ENCODE assay signal across 8 cellular contexts in the genomic region with DNA sequence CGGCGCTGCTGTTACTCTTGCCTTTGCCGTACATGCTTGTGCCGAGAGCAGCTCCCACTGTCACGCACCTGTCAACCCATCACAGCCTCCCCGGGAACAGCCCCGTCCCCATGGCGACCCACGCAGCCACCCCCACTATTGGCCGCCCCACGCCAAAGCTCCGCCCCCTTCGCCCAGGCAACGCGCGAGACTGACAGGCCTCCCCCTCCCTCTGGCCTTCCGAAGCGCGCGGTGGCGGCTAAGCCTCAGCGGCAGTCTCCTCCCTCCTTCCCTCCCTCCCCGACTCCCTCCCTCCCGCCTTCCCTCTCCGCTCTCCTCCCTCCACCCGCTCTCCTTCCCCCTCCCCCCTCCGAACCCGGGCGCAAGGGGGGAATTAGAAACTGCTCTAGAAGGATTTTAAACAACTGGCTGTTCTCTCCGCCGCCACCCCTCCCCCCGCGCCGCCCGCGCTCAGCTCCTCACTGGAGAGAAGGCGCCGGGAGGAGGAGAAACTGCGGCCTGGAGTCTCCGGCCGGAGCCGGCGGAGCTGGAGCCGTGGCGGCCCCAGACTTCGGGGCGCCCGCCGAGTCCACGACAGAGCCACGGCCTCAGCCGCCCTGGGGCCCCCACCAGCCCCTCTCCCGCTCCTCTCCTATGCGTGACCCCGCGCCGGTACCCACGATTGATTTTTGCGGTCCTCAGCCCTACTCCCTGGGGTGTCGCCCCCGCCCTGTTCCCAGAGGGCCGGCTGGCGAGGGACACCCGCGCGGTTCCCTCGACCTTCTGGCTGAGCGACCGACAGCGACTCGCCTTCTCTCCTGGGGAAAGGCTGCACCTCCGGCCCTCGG. TPM values are rescaled to one million over a fixed set of nuclear protein-coding genes. Genes with fewer than 3 reads are reported as not detected.
DNase-seq lines count a peak whose midpoint lies in the region; ATAC-seq and TF ChIP-seq lines count a peak whose summit lies in the region.

A gene (minus strand): TSS at position 89 of the 827 bp plus-strand sequence. CDS start 55 bp downstream, at position 34.

- peak within 1 kb of the TSS; percentile 97 for H3K4me3 Mint-ChIP-seq in CD8-positive, alpha-beta T cell
- H3K4me3 Mint-ChIP-seq in activated CD8-positive, alpha-beta T cell treated with anti-CD3 and anti-CD28 coated beads for 36 hours: peak within 1 kb of the TSS; percentile 87

- peak within 1 kb of the TSS; percentile 94 for H3K27ac Mint-ChIP-seq in CD8-positive, alpha-beta T cell
- peak within 1 kb of the TSS; percentile 85 for H3K27ac Mint-ChIP-seq in activated CD8-positive, alpha-beta T cell treated with anti-CD3 and anti-CD28 coated beads for 36 hours

- no peak for TF ChIP-seq CTCF in CD8-positive, alpha-beta T cell (IDR thresholded peaks at IDR 0.05)
- TF ChIP-seq CTCF in activated CD8-positive, alpha-beta T cell treated with anti-CD3 and anti-CD28 coated beads for 36 hours (IDR thresholded peaks at IDR 0.05): no peak
- TF ChIP-seq CTCF in lower lobe of right lung (IDR thresholded peaks at IDR 0.05): no peak

- H3K27ac ChIP-seq in CD8-positive, alpha-beta T cell (ENCODE audit: low read depth, low read length): peak within 1 kb of the TSS; percentile 84
- H3K27ac ChIP-seq in lower lobe of right lung: peak within 1 kb of the TSS; percentile 97

- H3K36me3 ChIP-seq in CD8-positive, alpha-beta T cell (ENCODE audit: insufficient read depth, low read length): no peaks in the 10 kb centered on the region
- H3K36me3 ChIP-seq in lower lobe of right lung: no peaks in the 10 kb centered on the region

- DNase-seq in CD8-positive, alpha-beta T cell: peak; percentile 99 to 100 (median 99)
- DNase-seq in HK-2 (ENCODE audit: unreplicated experiment) (peak; percentile 97), NCI-H82 treated with DMSO at 0.1 percent for 48 hours (lab: John Stamatoyannopoulos, UW; ENCODE audit: unreplicated experiment) (peak; percentile 90), ecto neural progenitor cell (ENCODE audit: low spot score) (peak; percentile 100), lower lobe of right lung (peak; percentile 98)
- peak; percentile 95 for DNase-seq in activated CD8-positive, alpha-beta T cell treated with anti-CD3 and anti-CD28 coated beads for 36 hours
- peak; percentile 98 to 99 (median 99) for DNase-seq in stimulated activated CD4-positive, alpha-beta T cell treated with anti-CD3 and anti-CD28 coated beads, TNF-alpha, amount 100 ng/mL, for 1 hour (ENCODE audit: low read depth in 3 of 3, low spot score in 1 of 3)

- no peaks in the 10 kb centered on the region for H3K9me3 Mint-ChIP-seq in CD8-positive, alpha-beta T cell
- no peaks in the 10 kb centered on the region for H3K9me3 Mint-ChIP-seq in activated CD8-positive, alpha-beta T cell treated with anti-CD3 and anti-CD28 coated beads for 36 hours

- intact Hi-C loops in CD8-positive, alpha-beta T cell (cut with DNase I, micrococcal nuclease): loop anchor here (1.0 to 10.0 kb wide), 13 partner anchors 28 to 1346 kb away; a partner anchor contains a TSS
- intact Hi-C loops in activated CD8-positive, alpha-beta T cell treated with anti-CD3 and anti-CD28 coated beads for 36 hours (cut with micrococcal nuclease): loop anchor here (1.0 kb wide), 1 partner anchor 100 kb away; no protein-coding TSS in a partner anchor
- intact Hi-C loops in lower lobe of right lung (cut with DNase I): loop anchor here (5.0 kb wide), 1 partner anchor 96 kb away; no protein-coding TSS in a partner anchor

- H3K4me3 ChIP-seq in CD8-positive, alpha-beta T cell (ENCODE audit: low read depth, low read length): peak within 1 kb of the TSS; percentile 76
- peak within 1 kb of the TSS; percentile 70 for H3K4me3 ChIP-seq in lower lobe of right lung

- peaks cover 33% of the 10 kb centered on the region for H3K4me1 Mint-ChIP-seq in CD8-positive, alpha-beta T cell (ENCODE audit: low read depth)
- peaks cover 26% of the 10 kb centered on the region for H3K4me1 Mint-ChIP-seq in activated CD8-positive, alpha-beta T cell treated with anti-CD3 and anti-CD28 coated beads for 36 hours (ENCODE audit: low read depth)

- H3K9me3 ChIP-seq in CD8-positive, alpha-beta T cell (ENCODE audit: low read length): no peaks in the 10 kb centered on the region
- no peaks in the 10 kb centered on the region for H3K9me3 ChIP-seq in lower lobe of right lung

- H3K27me3 Mint-ChIP-seq in CD8-positive, alpha-beta T cell (ENCODE audit: low read depth): no peaks in the 10 kb centered on the region
- H3K27me3 Mint-ChIP-seq in activated CD8-positive, alpha-beta T cell treated with anti-CD3 and anti-CD28 coated beads for 36 hours: peaks cover 3% of the 10 kb centered on the region

- no peaks in the 10 kb centered on the region for H3K27me3 ChIP-seq in CD8-positive, alpha-beta T cell (ENCODE audit: insufficient read depth, low read length)
- H3K27me3 ChIP-seq in lower lobe of right lung (ENCODE audit: low read depth): no peaks in the 10 kb centered on the region

- POLR2A ChIA-PET in CD8-positive, alpha-beta T cell (lab: Charles Lee): interaction anchor here (0.6 to 5.1 kb wide), 27 partner anchors 8 to 1326 kb away, joined by 3 to 142 read pairs (median 4); a partner anchor contains a TSS
- POLR2A ChIA-PET in activated CD8-positive, alpha-beta T cell treated with anti-CD3 and anti-CD28 coated beads for 36 hours (lab: Charles Lee): interaction anchor here (0.7 to 4.5 kb wide), 10 partner anchors 10 to 524 kb away, joined by 3 to 42 read pairs (median 4); no protein-coding TSS in a partner anchor

- peak; percentile 90 for ATAC-seq in CD8-positive, alpha-beta T cell
- ATAC-seq in GM19455 (IDR thresholded peaks at IDR 0.05; ENCODE audit: unreplicated experiment) (peak; percentile 72), lower lobe of right lung (peak; percentile 96 to 97)
- ATAC-seq in activated CD8-positive, alpha-beta T cell treated with anti-CD3 and anti-CD28 coated beads for 36 hours: peak; percentile 93

- peaks cover 17% of the 10 kb centered on the region for H3K4me1 ChIP-seq in CD8-positive, alpha-beta T cell (ENCODE audit: insufficient read depth, low read length)
- H3K4me1 ChIP-seq in lower lobe of right lung: peaks cover 41% of the 10 kb centered on the region

- CTCF ChIA-PET in CD8-positive, alpha-beta T cell (lab: Charles Lee): interaction anchor here (0.6 to 3.0 kb wide), 12 partner anchors 10 to 1668 kb away, joined by 3 to 20 read pairs (median 4); no protein-coding TSS in a partner anchor
- CTCF ChIA-PET in activated CD8-positive, alpha-beta T cell treated with anti-CD3 and anti-CD28 coated beads for 36 hours (lab: Charles Lee): interaction anchor here (0.7 to 2.5 kb wide), 7 partner anchors 11 to 414 kb away, joined by 3 to 25 read pairs (median 3); no protein-coding TSS in a partner anchor

- H3K36me3 Mint-ChIP-seq in CD8-positive, alpha-beta T cell: peaks cover 9% of the 10 kb centered on the region
- no peaks in the 10 kb centered on the region for H3K36me3 Mint-ChIP-seq in activated CD8-positive, alpha-beta T cell treated with anti-CD3 and anti-CD28 coated beads for 36 hours (ENCODE audit: low read depth)

RNA-seq across cellular contexts. Expression of the gene that starts here (rescaled TPM):
- 10 to 100 TPM; 21.7 to 22.5 TPM for total RNA-seq in CD8-positive, alpha-beta T cell
- 10 to 100 TPM; 11.7 to 12.9 TPM for total RNA-seq in activated CD8-positive, alpha-beta T cell treated with anti-CD3 and anti-CD28 coated beads for 36 hours
- total RNA-seq in lower lobe of right lung: 41.1 TPM

Comparison
In these comparisons a context has a peak if more than half of its experiments do, and no peak if none do; other contexts are left out.
1. Peak in every context shown above with its lines: DNase-seq, ATAC-seq, H3K4me3 ChIP-seq and H3K27ac ChIP-seq.